ENCODE assay signal across 24 cellular contexts in genomic region chr1:77794550-77794949, GRCh38.
"Had no signal": no experiment of that assay in that cellular context is flagged by ENCODE, and none has a peak within 500 bp of the region (broad histone marks: within the 10 kb centered on the region; RNA-seq: fewer than 3 reads in every experiment).

No MANE protein-coding gene starts in this region.

- H3K36me3 ChIP-seq: colonic mucosa, transverse colon, uterus had no signal

- H3K4me1 ChIP-seq: colonic mucosa, parathyroid adenoma, right lobe of liver, suprapubic skin, transverse colon, upper lobe of right lung, uterus had no signal

- H3K9me3 Mint-ChIP-seq: dendritic cell treated with granulocyte-macrophage colony-stimulating factor and Interleukin-4, amounts not matched to agents 40 ng/mL and 50 ng/mL, for 4 days; effector memory CD8-positive, alpha-beta T cell; memory B cell; natural killer cell; neural crest cell; stimulated activated naive B cell treated with anti-CD40 and anti-IgM and Interleukin-4, amounts not matched to agents 10 μg/mL and 1 μg/mL and 100 μg/mL, for 72 hours; stimulated activated naive CD8-positive, alpha-beta T cell treated with anti-CD3 and anti-CD28 coated beads, Interleukin-15, Interleukin-2, amounts not matched to agents 100 ng/mL and 50 ng/mL, for 24 hours had no signal

- ATAC-seq: effector memory CD8-positive, alpha-beta T cell; left lobe of liver; natural killer cell; right lobe of liver; stimulated activated naive B cell treated with anti-CD40 and anti-IgM and Interleukin-4, amounts not matched to agents 10 μg/mL and 1 μg/mL and 100 μg/mL, for 72 hours; upper lobe of right lung had no signal

- H3K4me3 Mint-ChIP-seq: dendritic cell treated with granulocyte-macrophage colony-stimulating factor and Interleukin-4, amounts not matched to agents 40 ng/mL and 50 ng/mL, for 4 days; effector memory CD8-positive, alpha-beta T cell; memory B cell; natural killer cell; neural crest cell; stimulated activated naive B cell treated with anti-CD40 and anti-IgM and Interleukin-4, amounts not matched to agents 10 μg/mL and 1 μg/mL and 100 μg/mL, for 72 hours; stimulated activated naive CD8-positive, alpha-beta T cell treated with anti-CD3 and anti-CD28 coated beads, Interleukin-15, Interleukin-2, amounts not matched to agents 100 ng/mL and 50 ng/mL, for 24 hours had no signal

- H3K27ac Mint-ChIP-seq: dendritic cell treated with granulocyte-macrophage colony-stimulating factor and Interleukin-4, amounts not matched to agents 40 ng/mL and 50 ng/mL, for 4 days; effector memory CD8-positive, alpha-beta T cell; memory B cell; natural killer cell; progenitor cell of endocrine pancreas; stimulated activated naive B cell treated with anti-CD40 and anti-IgM and Interleukin-4, amounts not matched to agents 10 μg/mL and 1 μg/mL and 100 μg/mL, for 72 hours; stimulated activated naive CD8-positive, alpha-beta T cell treated with anti-CD3 and anti-CD28 coated beads, Interleukin-15, Interleukin-2, amounts not matched to agents 100 ng/mL and 50 ng/mL, for 24 hours had no signal

- H3K27me3 Mint-ChIP-seq: dendritic cell treated with granulocyte-macrophage colony-stimulating factor and Interleukin-4, amounts not matched to agents 40 ng/mL and 50 ng/mL, for 4 days; effector memory CD8-positive, alpha-beta T cell; memory B cell; progenitor cell of endocrine pancreas; stimulated activated naive B cell treated with anti-CD40 and anti-IgM and Interleukin-4, amounts not matched to agents 10 μg/mL and 1 μg/mL and 100 μg/mL, for 72 hours; stimulated activated naive CD8-positive, alpha-beta T cell treated with anti-CD3 and anti-CD28 coated beads, Interleukin-15, Interleukin-2, amounts not matched to agents 100 ng/mL and 50 ng/mL, for 24 hours had no signal

- H3K27ac ChIP-seq: colonic mucosa, neutrophil, parathyroid adenoma, right lobe of liver, suprapubic skin, transverse colon, upper lobe of right lung, uterus had no signal

- H3K9me3 ChIP-seq: colonic mucosa, neutrophil, right lobe of liver, suprapubic skin, transverse colon, upper lobe of right lung, uterus had no signal

- H3K27me3 ChIP-seq: colonic mucosa, neutrophil, right lobe of liver, suprapubic skin, transverse colon, upper lobe of right lung, uterus had no signal

- DNase-seq: colonic mucosa; effector memory CD8-positive, alpha-beta T cell; head of caudate nucleus; natural killer cell; right lobe of liver; small intestine; stimulated activated CD4-positive, alpha-beta T cell treated with anti-CD3 and anti-CD28 coated beads, Interleukin-15, amount 100 ng/mL, for 24 hours; stimulated activated CD4-positive, alpha-beta T cell treated with anti-CD3 and anti-CD28 coated beads, Interleukin-2, amount 100 ng/mL, for 48 hours; stimulated activated naive B cell treated with anti-CD40 and anti-IgM and Interleukin-4, amounts not matched to agents 10 μg/mL and 1 μg/mL and 100 μg/mL, for 72 hours; transverse colon; upper lobe of right lung; uterus had no signal

- H2AFZ ChIP-seq: parathyroid adenoma had no signal

- FAIRE-seq: endometrium, frontal cortex, small intestine had no signal

- H3K79me2 ChIP-seq: parathyroid adenoma had no signal

- H3K4me3 ChIP-seq: colonic mucosa, lung, right lobe of liver, suprapubic skin, transverse colon, upper lobe of right lung, uterus had no signal

- H3K9ac ChIP-seq: parathyroid adenoma had no signal
